ENCODE assay signal across 19 cellular contexts in the genomic region with DNA sequence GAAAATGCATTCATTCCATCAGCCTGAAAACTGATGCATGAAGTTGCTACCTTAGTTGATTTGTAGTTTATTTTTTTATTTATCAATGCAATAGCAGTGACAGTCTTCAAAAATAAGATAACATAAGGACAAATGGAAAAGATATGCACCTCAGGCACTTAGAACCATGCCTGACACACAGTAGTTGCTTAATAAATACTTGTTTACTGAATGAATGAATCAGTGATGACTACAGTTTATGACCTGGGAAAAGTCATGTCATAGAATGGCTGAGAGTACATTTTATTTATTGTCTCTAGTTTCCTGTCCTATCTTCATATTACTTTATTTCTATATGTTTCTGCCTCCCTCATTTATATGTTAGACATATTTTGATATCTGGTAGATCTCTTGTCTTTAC.
"Had no signal": no experiment of that assay in that cellular context is flagged by ENCODE, and none has a peak within 500 bp of the region (broad histone marks: within the 10 kb centered on the region; RNA-seq: fewer than 3 reads in every experiment).

No MANE protein-coding gene starts in this region.

- H3K9ac ChIP-seq: neural progenitor cell had no signal

- H3K27ac ChIP-seq: coronary artery, esophagus muscularis mucosa, hepatocyte, left ventricle myocardium inferior, lower lobe of right lung, neural progenitor cell, pancreas had no signal

- H3K27me3 Mint-ChIP-seq: natural killer cell treated with Interleukin-12 subunit alpha and Interleukin-12 subunit beta and Interleukin-15 and Interleukin-18, amount 100 ng/mL, for 72 hours; progenitor cell of endocrine pancreas; type B pancreatic cell had no signal

- H3K36me3 Mint-ChIP-seq: natural killer cell treated with Interleukin-12 subunit alpha and Interleukin-12 subunit beta and Interleukin-15 and Interleukin-18, amount 100 ng/mL, for 72 hours; neural progenitor cell; type B pancreatic cell had no signal

- H3K27ac Mint-ChIP-seq: endodermal cell; natural killer cell treated with Interleukin-12 subunit alpha and Interleukin-12 subunit beta and Interleukin-15 and Interleukin-18, amount 100 ng/mL, for 72 hours; neural progenitor cell; progenitor cell of endocrine pancreas; type B pancreatic cell had no signal

- H3K79me2 ChIP-seq: hepatocyte had no signal

- H3K9me3 ChIP-seq: esophagus muscularis mucosa, left ventricle myocardium inferior, lower lobe of right lung, pancreas had no signal

- ATAC-seq: left cardiac atrium, lower lobe of right lung, pancreas, right cardiac atrium had no signal

- H3K4me1 ChIP-seq: left ventricle myocardium inferior, lower lobe of right lung, neural progenitor cell, pancreas had no signal

- H3K36me3 ChIP-seq: esophagus muscularis mucosa, left ventricle myocardium inferior, lower lobe of right lung, neural progenitor cell, pancreas had no signal

- H3K4me2 ChIP-seq: hepatocyte, neural progenitor cell had no signal

- H3K4me3 Mint-ChIP-seq: endodermal cell; natural killer cell treated with Interleukin-12 subunit alpha and Interleukin-12 subunit beta and Interleukin-15 and Interleukin-18, amount 100 ng/mL, for 72 hours; neural progenitor cell; type B pancreatic cell had no signal

- H3K27me3 ChIP-seq: esophagus muscularis mucosa, hepatocyte, neural progenitor cell, pancreas had no signal

- DNase-seq: effector CD4-positive, alpha-beta T cell; endodermal cell; kidney; left cardiac atrium; left ventricle myocardium inferior; lower lobe of right lung; mesenchymal stem cell; midbrain; pancreas; right cardiac atrium; small intestine; stimulated activated CD4-positive, alpha-beta T cell treated with anti-CD3 and anti-CD28 coated beads, Interleukin-12 subunit alpha, Interleukin-12 subunit beta, amount 100 ng/mL, for 4 hours had no signal

- H2AFZ ChIP-seq: hepatocyte had no signal

- H3K9me3 Mint-ChIP-seq: endodermal cell; natural killer cell treated with Interleukin-12 subunit alpha and Interleukin-12 subunit beta and Interleukin-15 and Interleukin-18, amount 100 ng/mL, for 72 hours; neural progenitor cell; type B pancreatic cell had no signal

- H3K4me3 ChIP-seq: coronary artery, esophagus muscularis mucosa, hepatocyte, left ventricle myocardium inferior, lower lobe of right lung, neural progenitor cell, pancreas had no signal
